8 cellular contexts compared by ENCODE assay signal in genomic region chr6:166997768-166998255, GRCh38. TPM values are rescaled to one million over a fixed set of nuclear protein-coding genes. Genes with fewer than 3 reads are reported as not detected.
DNase-seq lines count a peak whose midpoint lies in the region; ATAC-seq, FAIRE-seq and TF ChIP-seq lines count a peak whose summit lies in the region.

No MANE protein-coding gene starts in this region.

- peak; percentile 11 to 47 (median 37) for TF ChIP-seq CTCF in body of pancreas (IDR thresholded peaks at IDR 0.05)

- peaks cover 14% of the 10 kb centered on the region for H3K4me1 ChIP-seq in body of pancreas
- H3K4me1 ChIP-seq in small intestine (ENCODE audit: control insufficient read depth in 2 of 2, insufficient read depth in 1 of 2, low read depth in 1 of 2, low read length in 1 of 2), result peaks cover 6 to 10% of the 10 kb centered on the region in 2 donors

- intact Hi-C loops in body of pancreas (cut with DNase I), result no loop called here

- H3K4me3 ChIP-seq in body of pancreas (peak overlapping the region; percentile 68 to 95), small intestine (ENCODE audit: low read depth in 1 of 2, low read length in 2 of 2) (peak overlapping the region; percentile 87 to 94)

- H3K27ac ChIP-seq in body of pancreas (peak overlapping the region in 2 of 4 donors; percentile 54 to 63), small intestine (ENCODE audit: low read depth in 1 of 2, low read length in 1 of 2) (peak overlapping the region; percentile 32 to 54)

- no peaks in the 10 kb centered on the region for H3K27me3 ChIP-seq in body of pancreas
- H3K27me3 ChIP-seq in small intestine (ENCODE audit: control insufficient read depth in 2 of 2, insufficient read depth in 2 of 2, low read length in 2 of 2), result no peaks in the 10 kb centered on the region

- DNase-seq in DMS53 treated with DMSO at 0.1 percent for 48 hours (lab: John Stamatoyannopoulos, UW; ENCODE audit: unreplicated experiment) (peak; percentile 13), LoVo (ENCODE audit: low spot score) (peak; percentile 69), T-helper 2 cell (peak; percentile 11 to 76 (median 23)), body of pancreas (peak; percentile 55 to 69 (median 62)), iPS-NIHi11 (ENCODE audit: low spot score) (peak; percentile 70), small intestine (peak; percentile 81), mesenteric fat pad (ENCODE audit: low spot score) (no peak)

- ATAC-seq in GM21723 (IDR thresholded peaks at IDR 0.05; ENCODE audit: unreplicated experiment), result peak; percentile 40
- peak; percentile 19 for ATAC-seq in body of pancreas

- H3K9me3 ChIP-seq in body of pancreas (no peaks in the 10 kb centered on the region), small intestine (ENCODE audit: control insufficient read depth, low read depth) (no peaks in the 10 kb centered on the region)

- FAIRE-seq in small intestine (lab: Jason Lieb, UNC), result no peak

- 2 to 5% methylated on average over 12 to 38 of the region's 38 CpGs for WGBS in body of pancreas, 2 donors
- 1 to 5% (median 4%) methylated on average over 34 to 38 of the region's 38 CpGs for WGBS in small intestine, 3 donors

- H3K36me3 ChIP-seq in body of pancreas (replicated peaks in 1 of 2; ENCODE audit: insufficient read depth in 1 of 2, low read depth in 2 of 2) (no peaks in the 10 kb centered on the region), small intestine (ENCODE audit: control insufficient read depth in 2 of 2, insufficient read depth in 2 of 2, low read length in 2 of 2) (peaks cover 0 to 2% of the 10 kb centered on the region in 2 donors)

- no peak for TF ChIP-seq POLR2A in body of pancreas (IDR thresholded peaks at IDR 0.05)

RNA-seq across cellular contexts. Expression of gene CEP43, which starts 1.4 kb away (rescaled TPM):
- total RNA-seq in body of pancreas (10 to 100 TPM; 11.4 to 45.8 TPM), mesenteric fat pad (8.6 TPM)
- polyA plus RNA-seq in small intestine, result 10 to 100 TPM in 2 of 3 donors, 1 to 10 TPM in 1; 8.4 to 23.5 (median 13.2) TPM

RNA-seq across cellular contexts. Expression of gene RNASET2, which starts 41.5 kb away (rescaled TPM):
- total RNA-seq in body of pancreas (10 to 100 TPM; 53.7 to 66.3 TPM), mesenteric fat pad (50.6 TPM)
- polyA plus RNA-seq in small intestine, result 10 to 100 TPM; 25.7 to 41.9 (median 41.3) TPM
